Comparison of ENCODE assay signal across 22 cellular contexts in genomic region chr7:151173386-151174245, GRCh38. TPM values are rescaled to one million over a fixed set of nuclear protein-coding genes. Genes with fewer than 3 reads are reported as not detected.
DNase-seq lines count a peak whose midpoint lies in the region; ATAC-seq and TF ChIP-seq lines count a peak whose summit lies in the region.
"Had no signal": no experiment of that assay in that cellular context is flagged by ENCODE, and none has a peak within 500 bp of the region (broad histone marks: within the 10 kb centered on the region; RNA-seq: fewer than 3 reads in every experiment).

No MANE protein-coding gene starts in this region.

- intact Hi-C loops in posterior vena cava (cut with DNase I), result loop anchor here in 1 of 2 donors (5.0 kb wide), 1 partner anchor 46 kb away; no protein-coding TSS in a partner anchor

- H3K36me3 Mint-ChIP-seq in endothelial cell (ENCODE audit: low read depth, unreplicated experiment), result peaks cover 10% of the 10 kb centered on the region

- ATAC-seq in stimulated activated naive CD8-positive, alpha-beta T cell treated with anti-CD3 and anti-CD28 coated beads, Interleukin-15, amount 100 ng/mL, for 72 hours, result peak; percentile 25
- ATAC-seq in stimulated activated naive CD8-positive, alpha-beta T cell treated with anti-CD3 and anti-CD28 coated beads, Interleukin-15, Interleukin-2, amounts not matched to agents 100 U/mL and 50 U/mL, for 24 hours, result no peak

- H3K9me3 Mint-ChIP-seq in stimulated activated naive CD8-positive, alpha-beta T cell treated with anti-CD3 and anti-CD28 coated beads, Interleukin-15, amount 100 ng/mL, for 72 hours, result no peaks in the 10 kb centered on the region
- H3K9me3 Mint-ChIP-seq in endothelial cell (ENCODE audit: unreplicated experiment), result no peaks in the 10 kb centered on the region
- H3K9me3 Mint-ChIP-seq: HFFc6 had no signal

- no peak overlapping the region for H3K4me3 Mint-ChIP-seq in stimulated activated naive CD8-positive, alpha-beta T cell treated with anti-CD3 and anti-CD28 coated beads, Interleukin-15, amount 100 ng/mL, for 72 hours
- H3K4me3 Mint-ChIP-seq in endothelial cell (ENCODE audit: unreplicated experiment), result no peak overlapping the region
- H3K4me3 Mint-ChIP-seq: GM23338, HFFc6 had no signal

- no peak for TF ChIP-seq CTCF in endothelial cell (IDR thresholded peaks at IDR 0.05; ENCODE audit: unreplicated experiment)

- no peak for DNase-seq in stimulated activated naive CD8-positive, alpha-beta T cell treated with anti-CD3 and anti-CD28 coated beads, Interleukin-15, amount 100 ng/mL, for 72 hours
- no peak for DNase-seq in stimulated activated naive CD8-positive, alpha-beta T cell treated with anti-CD3 and anti-CD28 coated beads, Interleukin-15, Interleukin-2, amounts not matched to agents 100 U/mL and 50 U/mL, for 24 hours
- no peak for DNase-seq in endothelial cell (ENCODE audit: low spot score)
- peak; percentile 76 for DNase-seq in posterior vena cava (ENCODE audit: low spot score)
- DNase-seq in NCI-H1694 (lab: John Stamatoyannopoulos, UW), result no peak
- DNase-seq in GDM1 (lab: John Stamatoyannopoulos, UW), result no peak
- DNase-seq in dedifferentiated amniotic fluid mesenchymal stem cell (ENCODE audit: extremely low spot score), result no peak
- DNase-seq: BE2C, Calu3, HFFc6, KBM-7, NCI-H1105, NCI-H1436 treated with DMSO at 0.1 percent for 48 hours, NCI-H1930, NCI-H2107, NCI-H524, NCI-H774 had no signal

- H3K27ac Mint-ChIP-seq in stimulated activated naive CD8-positive, alpha-beta T cell treated with anti-CD3 and anti-CD28 coated beads, Interleukin-15, amount 100 ng/mL, for 72 hours, result no peak overlapping the region
- H3K27ac Mint-ChIP-seq in endothelial cell (ENCODE audit: unreplicated experiment), result peak overlapping the region; percentile 42
- H3K27ac Mint-ChIP-seq: GM23338, HFFc6 had no signal

- peaks cover 88% of the 10 kb centered on the region for H3K27me3 Mint-ChIP-seq in stimulated activated naive CD8-positive, alpha-beta T cell treated with anti-CD3 and anti-CD28 coated beads, Interleukin-15, amount 100 ng/mL, for 72 hours
- H3K27me3 Mint-ChIP-seq in endothelial cell (ENCODE audit: unreplicated experiment), result peaks cover 26% of the 10 kb centered on the region

- peaks cover 11% of the 10 kb centered on the region for H3K4me1 Mint-ChIP-seq in stimulated activated naive CD8-positive, alpha-beta T cell treated with anti-CD3 and anti-CD28 coated beads, Interleukin-15, amount 100 ng/mL, for 72 hours
- peaks cover 8% of the 10 kb centered on the region for H3K4me1 Mint-ChIP-seq in endothelial cell (ENCODE audit: unreplicated experiment)

RNA-seq across cellular contexts. Expression of gene GBX1, which starts 6.1 kb away (rescaled TPM):
- 13.8 TPM for total RNA-seq in endothelial cell (ENCODE audit: unreplicated experiment)
- total RNA-seq in posterior vena cava, result not detected
- total RNA-seq: A673, Calu3, HFFc6, LHCN-M2, MCF 10A, SJSA1 had no signal

RNA-seq across cellular contexts. Expression of gene ASB10, which starts 13.4 kb away (rescaled TPM):
- not detected for total RNA-seq in endothelial cell (ENCODE audit: unreplicated experiment)
- total RNA-seq in posterior vena cava, result not detected
- total RNA-seq: A673, Calu3, GM23338, HFFc6, LHCN-M2, MCF 10A, SJSA1 had no signal

RNA-seq across cellular contexts. Expression of gene H2BK1, which starts 36.7 kb away (rescaled TPM):
- total RNA-seq in endothelial cell (ENCODE audit: unreplicated experiment), result not detected
- total RNA-seq in posterior vena cava, result 1 to 10 TPM in 1 of 2 donors, not detected in 1; 1.1 TPM
- total RNA-seq: A673, Calu3, GM23338, HFFc6, LHCN-M2, MCF 10A, SJSA1 had no signal

RNA-seq across cellular contexts. Expression of gene ABCF2, which starts 53.4 kb away (rescaled TPM):
- total RNA-seq in endothelial cell (ENCODE audit: unreplicated experiment) (39.6 TPM), posterior vena cava (10 to 100 TPM; 24.4 to 27.4 TPM)

RNA-seq across cellular contexts. Expression of gene CHPF2, which starts 58.7 kb away (rescaled TPM):
- total RNA-seq in endothelial cell (ENCODE audit: unreplicated experiment) (55.4 TPM), posterior vena cava (10 to 100 TPM; 37.5 to 40.7 TPM)

Comparison
In these comparisons a context has a peak if more than half of its experiments do, and no peak if none do; other contexts are left out.
1. RNA of gene GBX1, which starts 6.1 kb away (total RNA-seq): 13.8 TPM in endothelial cell (single experiment); not detected in posterior vena cava; every median in the first group is over 10 times any median in the second.